8 cellular contexts compared by ENCODE assay signal in the genomic region with DNA sequence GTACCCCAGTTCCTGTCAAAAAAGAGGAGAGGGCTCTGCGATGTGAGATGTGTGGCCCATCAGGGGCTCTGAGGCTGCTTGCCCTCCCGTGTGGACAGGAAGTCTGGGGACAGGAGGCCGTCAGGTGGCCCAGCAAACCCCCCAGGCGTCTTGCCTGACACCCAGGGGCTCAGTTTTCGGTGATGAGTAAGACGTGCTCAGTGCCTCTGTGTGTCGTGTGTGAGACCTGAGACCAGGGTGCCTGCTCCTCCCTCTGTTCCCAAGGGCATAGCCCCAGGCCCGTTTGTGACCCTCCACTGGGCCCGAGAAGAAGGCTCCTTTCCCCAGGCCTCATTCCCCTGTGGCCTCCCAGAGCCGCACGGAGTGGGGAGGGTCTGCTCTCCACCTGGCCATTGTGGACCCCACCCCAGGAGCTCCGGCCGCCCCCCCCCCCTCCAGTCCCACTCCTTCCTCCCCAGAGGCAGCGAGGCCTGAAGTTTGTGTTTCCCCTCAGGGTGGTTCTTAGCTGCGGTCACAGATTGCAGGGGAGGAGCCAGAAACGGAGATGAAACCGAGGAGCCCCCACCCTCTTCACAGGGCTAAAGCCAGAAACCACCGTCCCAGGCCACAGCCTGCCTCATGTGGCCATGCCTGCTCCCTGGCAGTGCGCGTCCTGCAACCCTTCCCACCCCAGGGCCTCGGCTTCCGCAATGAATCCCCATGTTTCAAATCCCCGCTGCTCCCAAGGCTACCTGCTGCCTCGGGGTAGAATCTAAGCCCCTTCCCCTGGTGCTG. TPM values are rescaled to one million over a fixed set of nuclear protein-coding genes. Genes with fewer than 3 reads are reported as not detected.
DNase-seq lines count a peak whose midpoint lies in the region; ATAC-seq, FAIRE-seq and TF ChIP-seq lines count a peak whose summit lies in the region.

No MANE protein-coding gene starts in this region.

- H3K27ac ChIP-seq in VCaP: peak overlapping the region; percentile 100

- FAIRE-seq in GM18507 (lab: Jason Lieb, UNC) (peak; percentile 97), frontal cortex (lab: Jason Lieb, UNC) (no peak), urothelium cell line (lab: Jason Lieb, UNC) (no peak)

- peak; percentile 37 for ATAC-seq in HG02884 (IDR thresholded peaks at IDR 0.05; ENCODE audit: unreplicated experiment)

- TF ChIP-seq CTCF in VCaP (conservative IDR thresholded peaks at IDR 0.05): no peak

- DNase-seq in GM18507 (ENCODE audit: extremely low spot score, insufficient read length, low read depth) (peak; percentile 70), islet precursor cell (peak; percentile 90), mucosa of gallbladder (ENCODE audit: low spot score) (no peak), frontal cortex (ENCODE audit: low spot score in 2 of 2) (no peak), urothelium cell line (ENCODE audit: low spot score) (no peak), NCI-H1105 (lab: John Stamatoyannopoulos, UW) (no peak)

RNA-seq across cellular contexts. Expression of a gene that starts 4.9 kb away (rescaled TPM):
- 2,344 TPM for total RNA-seq in mucosa of gallbladder
- 5,358 TPM for total RNA-seq in frontal cortex

RNA-seq across cellular contexts. Expression of a gene that starts 10.7 kb away (rescaled TPM):
- 1.4 TPM for total RNA-seq in mucosa of gallbladder
- total RNA-seq in frontal cortex: 4.9 TPM

RNA-seq across cellular contexts. Expression of a gene that starts 34.6 kb away (rescaled TPM):
- total RNA-seq in mucosa of gallbladder (37.0 TPM), frontal cortex (21.6 TPM)

Comparison
In these comparisons a context has a peak if more than half of its experiments do, and no peak if none do; other contexts are left out.
1. DNase-seq: peak in GM18507 (single experiment) and islet precursor cell (single experiment); none in mucosa of gallbladder (single experiment), frontal cortex (0 of 2), urothelium cell line (single experiment) and NCI-H1105 (single experiment).